In genomic region chr17:29746669-29747068, GRCh38 we compare ENCODE assay signal across 17 cellular contexts.
"Had no signal": no experiment of that assay in that cellular context is flagged by ENCODE, and none has a peak within 500 bp of the region (broad histone marks: within the 10 kb centered on the region; RNA-seq: fewer than 3 reads in every experiment).

No MANE protein-coding gene starts in this region.

- H3K27ac ChIP-seq: hepatocyte, tibial artery had no signal

- H3K4me3 ChIP-seq: hepatocyte, tibial artery had no signal

- H3K36me3 ChIP-seq: tibial artery had no signal

- ATAC-seq: activated CD4-positive, CD25-positive, alpha-beta regulatory T cell treated with anti-CD3 and anti-CD28 coated beads, Interleukin-2, amount 50 U/mL, for 24 hours; activated T-helper 17 cell treated with anti-CD3 and anti-CD28 coated beads, Interleukin-2, amount 50 U/mL, for 72 hours; left colon had no signal

- H3K9me3 ChIP-seq: tibial artery had no signal

- DNase-seq: activated CD4-positive, alpha-beta T cell treated with anti-CD3 and anti-CD28 coated beads, Interleukin-2, amount 50 U/mL, for 4 hours; activated naive CD4-positive, alpha-beta T cell; activated T-cell treated with anti-CD3 and anti-CD28 coated beads for 4 hours; aorta; effector CD4-positive, alpha-beta T cell; left colon; mammary epithelial cell; midbrain; stimulated activated CD4-positive, alpha-beta T cell treated with anti-CD3 and anti-CD28 coated beads, Interleukin-2, amount 100 ng/mL, for 24 hours; stimulated activated naive CD4-positive, alpha-beta T cell treated with Interleukin-2 at 50 U/mL for 16 hours; substantia nigra; T-helper 1 cell; T-helper 9 cell; tibial artery had no signal

- H3K27me3 ChIP-seq: hepatocyte, tibial artery had no signal
